22 cellular contexts compared by ENCODE assay signal in genomic region chr11:96218013-96218412, GRCh38.
A peak's percentile ranks its signal among the peaks of the same experiment; 100 is the strongest.
DNase-seq lines count a peak whose midpoint lies in the region; ATAC-seq and TF ChIP-seq lines count a peak whose summit lies in the region.
"Had no signal": no experiment of that assay in that cellular context is flagged by ENCODE, and none has a peak within 500 bp of the region (broad histone marks: within the 10 kb centered on the region; RNA-seq: fewer than 3 reads in every experiment).

No MANE protein-coding gene starts in this region.

- H3K36me3 Mint-ChIP-seq in activated naive CD4-positive, alpha-beta T cell treated with anti-CD3 and anti-CD28 coated beads, Interleukin-2, amount 50 U/mL, for 24 hours: peaks cover 9% of the 10 kb centered on the region
- H3K36me3 Mint-ChIP-seq in activated naive CD4-positive, alpha-beta T cell treated with anti-CD3 and anti-CD28 coated beads, Interleukin-2, amount 10 ng/mL, durations not matched to agents 7 days and 5 days: peaks cover 37% of the 10 kb centered on the region
- H3K36me3 Mint-ChIP-seq in stimulated activated memory B cell treated with anti-CD40 and anti-IgM and Interleukin-4, amounts not matched to agents 10 μg/mL and 1 μg/mL and 100 μg/mL, for 72 hours: peaks cover 6% of the 10 kb centered on the region

- H3K27me3 ChIP-seq in hepatocyte: no peaks in the 10 kb centered on the region
- H3K27me3 ChIP-seq: esophagus muscularis mucosa, left lung, ovary had no signal

- H4K20me1 ChIP-seq in OCI-LY7 (ENCODE audit: insufficient read depth, low read length) (no peaks in the 10 kb centered on the region), hepatocyte (ENCODE audit: insufficient read depth, poor library complexity, severe bottlenecking) (no peaks in the 10 kb centered on the region)

- H3K4me1 ChIP-seq in OCI-LY7 (ENCODE audit: insufficient read depth, low read length, poor library complexity, severe bottlenecking) (peaks cover 85% of the 10 kb centered on the region), hepatocyte (ENCODE audit: insufficient read depth) (peaks cover 28% of the 10 kb centered on the region)

- BruUV-seq in OCI-LY7 (replicated peaks; lab: Mats Ljungman, UMichigan): no TSS peak

- H3K36me3 ChIP-seq in OCI-LY7 (ENCODE audit: insufficient read depth, low read length) (no peaks in the 10 kb centered on the region), hepatocyte (replicated peaks; ENCODE audit: insufficient read depth, low read depth) (no peaks in the 10 kb centered on the region)
- H3K36me3 ChIP-seq: esophagus muscularis mucosa, left lung, ovary had no signal

- peak overlapping the region; percentile 70; the same call in 1 of the 2 replicates for H3K4me2 ChIP-seq in OCI-LY7 (ENCODE audit: low read length)
- peak overlapping the region; percentile 13 for H3K4me2 ChIP-seq in hepatocyte

- no peaks in the 10 kb centered on the region for H3K9me3 ChIP-seq in OCI-LY7 (ENCODE audit: low read length)
- H3K9me3 ChIP-seq in hepatocyte (ENCODE audit: low read depth): no peaks in the 10 kb centered on the region
- H3K9me3 ChIP-seq: esophagus muscularis mucosa, left lung, ovary had no signal

- TF ChIP-seq CTCF in OCI-LY7 (conservative IDR thresholded peaks at IDR 0.05; ENCODE audit: low read length) (no peak), hepatocyte (IDR thresholded peaks at IDR 0.05; ENCODE audit: poor library complexity) (no peak), omental fat pad (IDR thresholded peaks at IDR 0.05) (no peak)

- POLR2A ChIA-PET in OCI-LY7 (lab: Charles Lee): interaction anchor here (0.9 to 1.4 kb wide), 2 partner anchors 10 to 20 kb away, joined by 3 to 4 read pairs; no protein-coding TSS in a partner anchor

- CTCF ChIA-PET in activated naive CD4-positive, alpha-beta T cell treated with anti-CD3 and anti-CD28 coated beads, Interleukin-2, amount 10 ng/mL, durations not matched to agents 7 days and 5 days (lab: Charles Lee): interaction anchor here (1.1 to 2.1 kb wide), 2 partner anchors 123 to 125 kb away, joined by 3 to 5 read pairs; partner anchors contain the start of gene MAML2
- CTCF ChIA-PET in OCI-LY7 (lab: Charles Lee; ENCODE audit: unreplicated experiment): no interaction called here

- no peak overlapping the region for H3K4me3 Mint-ChIP-seq in activated naive CD4-positive, alpha-beta T cell treated with anti-CD3 and anti-CD28 coated beads, Interleukin-2, amount 50 U/mL, for 24 hours
- no peak overlapping the region for H3K4me3 Mint-ChIP-seq in activated naive CD4-positive, alpha-beta T cell treated with anti-CD3 and anti-CD28 coated beads, Interleukin-2, amount 10 ng/mL, durations not matched to agents 7 days and 5 days
- H3K4me3 Mint-ChIP-seq in stimulated activated memory B cell treated with anti-CD40 and anti-IgM and Interleukin-4, amounts not matched to agents 10 μg/mL and 1 μg/mL and 100 μg/mL, for 72 hours: no peak overlapping the region
- H3K4me3 Mint-ChIP-seq: activated CD8-positive, alpha-beta memory T cell treated with anti-CD3 and anti-CD28 coated beads, Interleukin-2, amount 10 ng/mL, durations not matched to agents 7 days and 5 days; T-helper 2 cell treated with Interferon-gamma antibody and Interleukin-4, amounts not matched to agents 5 μg/mL and 100 μg/mL, for 36 hours had no signal

- H3K9me3 Mint-ChIP-seq in activated naive CD4-positive, alpha-beta T cell treated with anti-CD3 and anti-CD28 coated beads, Interleukin-2, amount 50 U/mL, for 24 hours: no peaks in the 10 kb centered on the region
- no peaks in the 10 kb centered on the region for H3K9me3 Mint-ChIP-seq in activated naive CD4-positive, alpha-beta T cell treated with anti-CD3 and anti-CD28 coated beads, Interleukin-2, amount 10 ng/mL, durations not matched to agents 7 days and 5 days
- no peaks in the 10 kb centered on the region for H3K9me3 Mint-ChIP-seq in stimulated activated memory B cell treated with anti-CD40 and anti-IgM and Interleukin-4, amounts not matched to agents 10 μg/mL and 1 μg/mL and 100 μg/mL, for 72 hours
- H3K9me3 Mint-ChIP-seq: T-helper 2 cell treated with Interferon-gamma antibody and Interleukin-4, amounts not matched to agents 5 μg/mL and 100 μg/mL, for 36 hours had no signal

- H3K4me3 ChIP-seq in OCI-LY7 (ENCODE audit: low read depth, low read length, poor library complexity, severe bottlenecking): no peak overlapping the region
- no peak overlapping the region for H3K4me3 ChIP-seq in hepatocyte
- H3K4me3 ChIP-seq: esophagus muscularis mucosa, left lung, ovary had no signal

- peak overlapping the region; percentile 97 for H3K27ac Mint-ChIP-seq in activated naive CD4-positive, alpha-beta T cell treated with anti-CD3 and anti-CD28 coated beads, Interleukin-2, amount 50 U/mL, for 24 hours
- no peak overlapping the region for H3K27ac Mint-ChIP-seq in activated naive CD4-positive, alpha-beta T cell treated with anti-CD3 and anti-CD28 coated beads, Interleukin-2, amount 10 ng/mL, durations not matched to agents 7 days and 5 days
- H3K27ac Mint-ChIP-seq in stimulated activated memory B cell treated with anti-CD40 and anti-IgM and Interleukin-4, amounts not matched to agents 10 μg/mL and 1 μg/mL and 100 μg/mL, for 72 hours: peak overlapping the region; percentile 92

- H3K27ac ChIP-seq in OCI-LY7 (ENCODE audit: low read depth, low read length, poor library complexity, severe bottlenecking): no peak overlapping the region
- H3K27ac ChIP-seq in hepatocyte: peak overlapping the region; percentile 32
- H3K27ac ChIP-seq: left lung, ovary had no signal

- peaks cover 93% of the 10 kb centered on the region for H3K4me1 Mint-ChIP-seq in activated naive CD4-positive, alpha-beta T cell treated with anti-CD3 and anti-CD28 coated beads, Interleukin-2, amount 50 U/mL, for 24 hours
- peaks cover 82% of the 10 kb centered on the region for H3K4me1 Mint-ChIP-seq in activated naive CD4-positive, alpha-beta T cell treated with anti-CD3 and anti-CD28 coated beads, Interleukin-2, amount 10 ng/mL, durations not matched to agents 7 days and 5 days
- H3K4me1 Mint-ChIP-seq in stimulated activated memory B cell treated with anti-CD40 and anti-IgM and Interleukin-4, amounts not matched to agents 10 μg/mL and 1 μg/mL and 100 μg/mL, for 72 hours: peaks cover 70% of the 10 kb centered on the region

- no peaks in the 10 kb centered on the region for H3K27me3 Mint-ChIP-seq in activated naive CD4-positive, alpha-beta T cell treated with anti-CD3 and anti-CD28 coated beads, Interleukin-2, amount 50 U/mL, for 24 hours
- H3K27me3 Mint-ChIP-seq in activated naive CD4-positive, alpha-beta T cell treated with anti-CD3 and anti-CD28 coated beads, Interleukin-2, amount 10 ng/mL, durations not matched to agents 7 days and 5 days: no peaks in the 10 kb centered on the region
- no peaks in the 10 kb centered on the region for H3K27me3 Mint-ChIP-seq in stimulated activated memory B cell treated with anti-CD40 and anti-IgM and Interleukin-4, amounts not matched to agents 10 μg/mL and 1 μg/mL and 100 μg/mL, for 72 hours
- H3K27me3 Mint-ChIP-seq: activated CD8-positive, alpha-beta memory T cell treated with anti-CD3 and anti-CD28 coated beads, Interleukin-2, amount 10 ng/mL, durations not matched to agents 7 days and 5 days had no signal

- DNase-seq in activated naive CD4-positive, alpha-beta T cell treated with anti-CD3 and anti-CD28 coated beads, Interleukin-2, amount 10 ng/mL, durations not matched to agents 7 days and 5 days: no peak
- no peak for DNase-seq in OCI-LY7 (ENCODE audit: low spot score)
- no peak for DNase-seq in hepatocyte (ENCODE audit: low spot score)
- no peak for DNase-seq in anterior cingulate cortex (lab: John Stamatoyannopoulos, UW)
- DNase-seq in omental fat pad (ENCODE audit: low spot score): no peak
- DNase-seq in occipital lobe (lab: John Stamatoyannopoulos, UW): no peak
- DNase-seq: activated CD8-positive, alpha-beta memory T cell treated with anti-CD3 and anti-CD28 coated beads, Interleukin-2, amount 10 ng/mL, durations not matched to agents 7 days and 5 days; activated effector memory CD4-positive, alpha-beta T cell treated with anti-CD3 and anti-CD28 coated beads, Interleukin-2, amount 50 U/mL, for 16 hours; amygdala; DMS79; effector CD8-positive, alpha-beta T cell; HCEC 1CT; left lung; NCI-H1417; NCI-H774; ovary; stimulated activated CD4-positive, alpha-beta T cell treated with anti-CD3 and anti-CD28 coated beads, Interleukin-2, amount 100 ng/mL, for 24 hours had no signal

- H3K9me2 ChIP-seq in OCI-LY7 (ENCODE audit: insufficient read depth, low read length) (no peaks in the 10 kb centered on the region), hepatocyte (replicated peaks; ENCODE audit: insufficient read depth) (no peaks in the 10 kb centered on the region)

- H2AFZ ChIP-seq in OCI-LY7 (ENCODE audit: low read length) (peak overlapping the region; percentile 44; the same call in 1 of the 2 replicates), hepatocyte (no peak overlapping the region)

- no peak for ATAC-seq in stimulated activated memory B cell treated with anti-CD40 and anti-IgM and Interleukin-4, amounts not matched to agents 10 μg/mL and 1 μg/mL and 100 μg/mL, for 72 hours
- no peak for ATAC-seq in omental fat pad (ENCODE audit: low FRiP score)
- ATAC-seq: activated CD4-positive, CD25-positive, alpha-beta regulatory T cell treated with anti-CD3 and anti-CD28 coated beads, Interleukin-2, amount 50 U/mL, for 24 hours; activated CD8-positive, alpha-beta memory T cell treated with anti-CD3 and anti-CD28 coated beads, Interleukin-2, amount 10 ng/mL, durations not matched to agents 7 days and 5 days; left lung had no signal

- H3K79me2 ChIP-seq in OCI-LY7 (ENCODE audit: insufficient read depth, low read depth, low read length): no peaks in the 10 kb centered on the region
- peaks cover 34% of the 10 kb centered on the region for H3K79me2 ChIP-seq in hepatocyte

- WGBS in hepatocyte (ENCODE audit: low lambda C conversion rate, missing lambda C conversion rate): 51% methylated on average over 6 of the region's 6 CpGs

- intact Hi-C loops in OCI-LY7 (cut with micrococcal nuclease; ENCODE audit: unreplicated experiment): loop anchor here (10.0 kb wide), 2 partner anchors 423 to 1123 kb away; partner anchors contain the start of gene CEP57
